Comparison of ENCODE assay signal across 8 cellular contexts in genomic region chr13:50123002-50123401, GRCh38.
DNase-seq lines count a peak whose midpoint lies in the region; ATAC-seq and TF ChIP-seq lines count a peak whose summit lies in the region.

No MANE protein-coding gene starts in this region.

- peak overlapping the region; percentile 92 for H3K27ac ChIP-seq in rectal smooth muscle tissue (ENCODE audit: low read depth, low read length)

- no peak for TF ChIP-seq CTCF in epithelial cell of proximal tubule (conservative IDR thresholded peaks at IDR 0.05; ENCODE audit: low read depth, low read length)

- DNase-seq in H7 (peak; percentile 32), RPMI8226 (peak; percentile 18), epithelial cell of proximal tubule (ENCODE audit: low read depth) (no peak), KBM-7 (no peak), NCI-H1930 (lab: John Stamatoyannopoulos, UW) (no peak), cerebellar nuclear complex (lab: John Stamatoyannopoulos, UW) (no peak), sciatic nerve (ENCODE audit: low spot score) (no peak)

- H3K27me3 ChIP-seq in H7 (ENCODE audit: control insufficient read depth, insufficient read depth, low read length) = peaks cover 66% of the 10 kb centered on the region
- H3K27me3 ChIP-seq in rectal smooth muscle tissue (ENCODE audit: control insufficient read depth, insufficient read depth, low read length) = no peaks in the 10 kb centered on the region

- in situ Hi-C loops in KBM-7 (cut with MboI; ENCODE audit: low pct_unique_long_range_greater_than_20kb, low sequenced_read_pairs) = no loop called here

- H3K4me1 ChIP-seq in rectal smooth muscle tissue (ENCODE audit: control insufficient read depth, insufficient read depth, low read length) = no peaks in the 10 kb centered on the region

- ATAC-seq in sciatic nerve = no peak

- intact Hi-C loops in sciatic nerve (cut with DNase I) = no loop called here

- no peaks in the 10 kb centered on the region for H3K36me3 ChIP-seq in H7 (replicated peaks; ENCODE audit: control insufficient read depth, insufficient read depth, low read length)
- no peaks in the 10 kb centered on the region for H3K36me3 ChIP-seq in rectal smooth muscle tissue (ENCODE audit: control insufficient read depth, insufficient read depth, low read length)

- H3K9ac ChIP-seq in rectal smooth muscle tissue (ENCODE audit: low read length) = no peak overlapping the region

- H3K4me3 ChIP-seq in H7 (ENCODE audit: insufficient read depth, low read depth, low read length) = no peak overlapping the region
- peak overlapping the region; percentile 71 for H3K4me3 ChIP-seq in epithelial cell of proximal tubule (ENCODE audit: low read depth, low read length)
- H3K4me3 ChIP-seq in rectal smooth muscle tissue (ENCODE audit: low read length) = peak overlapping the region; percentile 79

Comparison
In these comparisons a context has a peak if more than half of its experiments do, and no peak if none do; other contexts are left out.
1. DNase-seq: peak in H7 (single experiment) and RPMI8226 (single experiment); none in epithelial cell of proximal tubule (single experiment), KBM-7 (single experiment), NCI-H1930 (0 of 2), cerebellar nuclear complex (0 of 2) and sciatic nerve (single experiment).